ENCODE assay signal across 23 cellular contexts in genomic region chr3:136576279-136577009, GRCh38.
"Had no signal": no experiment of that assay in that cellular context is flagged by ENCODE, and none has a peak within 500 bp of the region (broad histone marks: within the 10 kb centered on the region; RNA-seq: fewer than 3 reads in every experiment).

No MANE protein-coding gene starts in this region.

- H3K27me3 ChIP-seq: upper lobe of left lung, vagina had no signal

- H2AFZ ChIP-seq: parathyroid adenoma had no signal

- H3K4me1 ChIP-seq: parathyroid adenoma, upper lobe of left lung, vagina had no signal

- H3K27ac ChIP-seq: parathyroid adenoma, upper lobe of left lung, vagina had no signal

- DNase-seq: activated B cell treated with CpG ODN at 0.5 μM for 24 hours; activated CD4-positive, alpha-beta T cell treated with anti-CD3 and anti-CD28 coated beads, Interleukin-2, amount 50 U/mL, for 1 hour; activated CD8-positive, alpha-beta memory T cell treated with anti-CD3 and anti-CD28 coated beads, Interleukin-2, amount 10 ng/mL, durations not matched to agents 7 days and 5 days; activated CD8-positive, alpha-beta T cell treated with anti-CD3 and anti-CD28 coated beads, Interleukin-2, amount 10 ng/mL, durations not matched to agents 7 days and 5 days; activated T-cell treated with anti-CD3 and anti-CD28 coated beads, Interleukin-2, amount 50 U/mL, for 48 hours; dermis blood vessel endothelial cell; effector CD4-positive, alpha-beta T cell; glutamatergic neuron; islet precursor cell; mammary epithelial cell; midbrain; naive thymus-derived CD4-positive, alpha-beta T cell; nucleus accumbens; right cardiac atrium; stimulated activated CD4-positive, alpha-beta T cell treated with anti-CD3 and anti-CD28 coated beads, Interleukin-2, amount 100 ng/mL, for 48 hours; stimulated activated naive CD8-positive, alpha-beta T cell treated with anti-CD3 and anti-CD28 coated beads, Interleukin-15, Interleukin-2, amounts not matched to agents 100 U/mL and 50 U/mL, for 24 hours; upper lobe of left lung had no signal

- H3K9ac ChIP-seq: parathyroid adenoma had no signal

- H3K9me3 ChIP-seq: upper lobe of left lung, vagina had no signal

- H3K36me3 ChIP-seq: vagina had no signal

- FAIRE-seq: bronchial epithelial cell, colon, frontal cortex had no signal

- H3K4me3 ChIP-seq: upper lobe of left lung, vagina had no signal

- ATAC-seq: activated CD8-positive, alpha-beta memory T cell treated with anti-CD3 and anti-CD28 coated beads, Interleukin-2, amount 10 ng/mL, durations not matched to agents 7 days and 5 days; activated CD8-positive, alpha-beta T cell treated with anti-CD3 and anti-CD28 coated beads, Interleukin-2, amount 10 ng/mL, durations not matched to agents 7 days and 5 days; activated naive CD4-positive, alpha-beta T cell treated with anti-CD3 and anti-CD28 coated beads, Interleukin-2, amount 50 U/mL, for 72 hours; naive thymus-derived CD4-positive, alpha-beta T cell; right cardiac atrium; stimulated activated naive CD8-positive, alpha-beta T cell treated with anti-CD3 and anti-CD28 coated beads, Interleukin-15, Interleukin-2, amounts not matched to agents 100 U/mL and 50 U/mL, for 24 hours had no signal

- H3K79me2 ChIP-seq: parathyroid adenoma had no signal
